In the genomic region with DNA sequence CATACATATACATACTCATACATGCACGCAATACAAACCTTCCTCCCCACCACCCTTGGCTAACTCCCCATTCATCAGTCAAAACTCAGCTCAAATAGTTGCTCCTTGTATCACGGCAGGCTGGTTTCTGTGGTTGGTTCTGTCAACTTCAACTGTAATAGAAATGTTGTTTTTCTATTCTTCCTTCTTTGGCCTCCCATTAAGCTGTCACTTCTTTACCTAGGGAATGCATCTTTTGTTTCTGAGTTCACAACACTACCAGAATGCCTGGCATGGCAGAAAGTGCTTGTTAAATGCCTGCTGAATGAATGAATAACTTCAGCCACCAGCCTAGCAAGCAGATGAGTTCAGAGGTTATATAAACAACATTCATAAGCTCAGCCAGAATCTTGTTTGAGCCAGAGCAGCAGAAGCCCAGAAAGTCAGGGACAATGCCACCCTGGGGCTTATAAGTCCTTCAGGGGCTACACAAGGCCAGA, we compare ENCODE assay signal across 11 cellular contexts.
DNase-seq lines count a peak whose midpoint lies in the region; ATAC-seq and TF ChIP-seq lines count a peak whose summit lies in the region.
"Had no signal": no experiment of that assay in that cellular context is flagged by ENCODE, and none has a peak within 500 bp of the region (broad histone marks: within the 10 kb centered on the region; RNA-seq: fewer than 3 reads in every experiment).

No MANE protein-coding gene starts in this region.

- H3K4me3 ChIP-seq in hepatocyte (no peak overlapping the region), left lung (no peak overlapping the region)

- H3K4me2 ChIP-seq in hepatocyte, result no peak overlapping the region
- H3K4me2 ChIP-seq: SK-N-SH had no signal

- no peaks in the 10 kb centered on the region for H3K9me2 ChIP-seq in hepatocyte (replicated peaks; ENCODE audit: insufficient read depth)
- H3K9me2 ChIP-seq: SK-N-SH had no signal

- DNase-seq in Daoy (ENCODE audit: low read depth) (peak; percentile 47), HK-2 (ENCODE audit: unreplicated experiment) (peak; percentile 2), hepatocyte (ENCODE audit: low spot score) (peak; percentile 24), left lung (no peak), ecto neural progenitor cell (ENCODE audit: low spot score) (no peak)
- DNase-seq in activated T-helper 2 cell treated with anti-CD3 and anti-CD28 coated beads, Interferon-gamma antibody, Interleukin-2, Interleukin-4, amounts not matched to agents 10 μg/mL and 5 μg/mL and 100 μg/mL, durations not matched to agents 14 hours and 24 hours and 36 hours (ENCODE audit: low spot score), result no peak
- DNase-seq: GF-D8, NCI-H446 treated with DMSO at 0.1 percent for 48 hours, SK-N-SH had no signal

- intact Hi-C loops in left lung (cut with DNase I), result no loop called here
- intact Hi-C loops in activated T-helper 2 cell treated with anti-CD3 and anti-CD28 coated beads, Interferon-gamma antibody, Interleukin-2, Interleukin-4, amounts not matched to agents 10 μg/mL and 5 μg/mL and 100 μg/mL, durations not matched to agents 14 hours and 24 hours and 36 hours (cut with micrococcal nuclease), result no loop called here

- no peak overlapping the region for H3K27ac Mint-ChIP-seq in activated T-helper 2 cell treated with anti-CD3 and anti-CD28 coated beads, Interferon-gamma antibody, Interleukin-2, Interleukin-4, amounts not matched to agents 10 μg/mL and 5 μg/mL and 100 μg/mL, durations not matched to agents 14 hours and 24 hours and 36 hours

- H2AFZ ChIP-seq in hepatocyte, result no peak overlapping the region

- no peaks in the 10 kb centered on the region for H3K9me3 ChIP-seq in hepatocyte (ENCODE audit: low read depth)
- H3K9me3 ChIP-seq in left lung, result no peaks in the 10 kb centered on the region
- H3K9me3 ChIP-seq: SK-N-SH had no signal

- H3K36me3 Mint-ChIP-seq in activated T-helper 2 cell treated with anti-CD3 and anti-CD28 coated beads, Interferon-gamma antibody, Interleukin-2, Interleukin-4, amounts not matched to agents 10 μg/mL and 5 μg/mL and 100 μg/mL, durations not matched to agents 14 hours and 24 hours and 36 hours (ENCODE audit: low read depth), result no peaks in the 10 kb centered on the region

- no peaks in the 10 kb centered on the region for H3K36me3 ChIP-seq in hepatocyte (replicated peaks; ENCODE audit: insufficient read depth, low read depth)
- no peaks in the 10 kb centered on the region for H3K36me3 ChIP-seq in left lung

- H3K27me3 ChIP-seq in hepatocyte, result no peaks in the 10 kb centered on the region
- H3K27me3 ChIP-seq in left lung, result no peaks in the 10 kb centered on the region

- ATAC-seq in GM21390 (IDR thresholded peaks at IDR 0.05; ENCODE audit: unreplicated experiment) (peak; percentile 52), GM21825 (IDR thresholded peaks at IDR 0.05; ENCODE audit: unreplicated experiment) (no peak), left lung (no peak)

- H3K9me3 Mint-ChIP-seq in activated T-helper 2 cell treated with anti-CD3 and anti-CD28 coated beads, Interferon-gamma antibody, Interleukin-2, Interleukin-4, amounts not matched to agents 10 μg/mL and 5 μg/mL and 100 μg/mL, durations not matched to agents 14 hours and 24 hours and 36 hours, result peaks cover 3% of the 10 kb centered on the region

- H3K4me1 Mint-ChIP-seq in activated T-helper 2 cell treated with anti-CD3 and anti-CD28 coated beads, Interferon-gamma antibody, Interleukin-2, Interleukin-4, amounts not matched to agents 10 μg/mL and 5 μg/mL and 100 μg/mL, durations not matched to agents 14 hours and 24 hours and 36 hours (ENCODE audit: low read depth), result no peaks in the 10 kb centered on the region

- peak overlapping the region; percentile 37 for H3K27ac ChIP-seq in hepatocyte
- H3K27ac ChIP-seq in left lung, result no peak overlapping the region

- no peaks in the 10 kb centered on the region for H4K20me1 ChIP-seq in hepatocyte (ENCODE audit: insufficient read depth, poor library complexity, severe bottlenecking)

- no peak for TF ChIP-seq CTCF in hepatocyte (IDR thresholded peaks at IDR 0.05; ENCODE audit: poor library complexity)
- no peak for TF ChIP-seq CTCF in left lung (IDR thresholded peaks at IDR 0.05)

- 68% methylated on average over 2 of the region's 2 CpGs for WGBS in hepatocyte (ENCODE audit: low lambda C conversion rate, missing lambda C conversion rate)

- peaks cover 7% of the 10 kb centered on the region for H3K4me1 ChIP-seq in hepatocyte (ENCODE audit: insufficient read depth)
- no peaks in the 10 kb centered on the region for H3K4me1 ChIP-seq in left lung

- H3K4me3 Mint-ChIP-seq in activated T-helper 2 cell treated with anti-CD3 and anti-CD28 coated beads, Interferon-gamma antibody, Interleukin-2, Interleukin-4, amounts not matched to agents 10 μg/mL and 5 μg/mL and 100 μg/mL, durations not matched to agents 14 hours and 24 hours and 36 hours (ENCODE audit: low read depth), result no peak overlapping the region

- no peaks in the 10 kb centered on the region for H3K79me2 ChIP-seq in hepatocyte

- H3K27me3 Mint-ChIP-seq in activated T-helper 2 cell treated with anti-CD3 and anti-CD28 coated beads, Interferon-gamma antibody, Interleukin-2, Interleukin-4, amounts not matched to agents 10 μg/mL and 5 μg/mL and 100 μg/mL, durations not matched to agents 14 hours and 24 hours and 36 hours (ENCODE audit: low read depth), result no peaks in the 10 kb centered on the region

Comparison
In these comparisons a context has a peak if more than half of its experiments do, and no peak if none do; other contexts are left out.
1. DNase-seq: peak in Daoy (single experiment), HK-2 (single experiment) and hepatocyte (single experiment); none in left lung (0 of 2), ecto neural progenitor cell (single experiment) and activated T-helper 2 cell treated with anti-CD3 and anti-CD28 coated beads, Interferon-gamma antibody, Interleukin-2, Interleukin-4, amounts not matched to agents 10 μg/mL and 5 μg/mL and 100 μg/mL, durations not matched to agents 14 hours and 24 hours and 36 hours (single experiment).